Comparison of ENCODE assay signal across 8 cellular contexts in the genomic region with DNA sequence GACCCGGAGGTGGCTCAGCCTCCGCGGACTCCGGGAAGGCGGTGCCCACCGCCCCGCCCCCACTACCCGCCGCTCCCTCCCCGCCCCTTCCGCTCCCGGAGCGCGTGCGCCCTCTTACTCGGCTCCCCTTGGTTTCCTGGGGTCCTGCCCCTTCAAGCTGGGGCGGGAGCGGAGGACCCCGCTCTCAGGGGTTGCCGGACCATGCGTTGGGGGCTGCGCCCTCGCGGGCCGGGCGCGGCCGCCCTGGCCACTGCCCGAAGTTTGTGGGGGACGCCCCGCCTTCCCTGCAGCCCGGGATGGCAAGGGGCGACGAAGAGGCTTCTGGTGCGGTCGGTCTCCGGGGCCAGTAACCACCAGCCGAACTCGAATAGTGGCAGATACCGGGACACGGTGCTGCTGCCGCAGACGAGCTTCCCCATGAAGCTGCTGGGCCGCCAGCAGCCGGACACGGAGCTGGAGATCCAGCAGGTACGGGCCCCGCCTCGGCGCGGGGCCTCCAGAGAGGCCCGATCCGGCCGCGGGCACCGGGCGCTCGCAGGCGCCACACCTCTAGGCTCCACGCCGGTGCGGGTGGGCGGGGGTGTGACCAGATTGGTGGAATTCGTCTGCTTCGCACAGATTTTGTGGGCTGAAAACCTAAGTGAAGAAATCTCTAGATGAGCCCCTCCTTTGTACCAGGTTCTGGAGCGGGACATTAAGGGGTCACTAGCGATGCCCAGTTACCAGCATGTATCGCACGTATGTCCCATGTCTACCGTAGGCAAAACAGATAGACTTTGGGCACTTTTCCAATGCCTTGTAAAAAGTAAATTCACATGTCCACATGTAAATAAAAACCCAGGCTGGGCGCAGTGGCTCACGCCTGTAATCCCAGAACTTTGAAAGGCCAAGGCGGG. TPM values are rescaled to one million over a fixed set of nuclear protein-coding genes. Genes with fewer than 3 reads are reported as not detected.
A peak's percentile ranks its signal among the peaks of the same experiment; 100 is the strongest.
DNase-seq lines count a peak whose midpoint lies in the region; ATAC-seq and TF ChIP-seq lines count a peak whose summit lies in the region.

TSS of gene IARS2 (plus strand) at position 117 of the 896 bp plus-strand sequence. CDS start at position 202, 85 bp downstream.

- H4K20me1 ChIP-seq in neural cell (ENCODE audit: insufficient read depth) = no peaks in the 10 kb centered on the region

- intact Hi-C loops in activated T-helper 2 cell treated with anti-CD3 and anti-CD28 coated beads, Interferon-gamma antibody, Interleukin-2, Interleukin-4, amounts not matched to agents 10 μg/mL and 5 μg/mL and 100 μg/mL, durations not matched to agents 14 hours and 24 hours and 36 hours (cut with micrococcal nuclease) = loop anchor here (1.0 to 2.0 kb wide), 2 partner anchors 48 to 103 kb away; partner anchors contain the start of gene EPRS1

- H3K9ac ChIP-seq in neural cell (ENCODE audit: low read length) = peak within 1 kb of the TSS; percentile 81

- no peaks in the 10 kb centered on the region for H3K9me2 ChIP-seq in neural cell (ENCODE audit: insufficient read depth, low read length)

- ATAC-seq in GM21515 (IDR thresholded peaks at IDR 0.05; ENCODE audit: unreplicated experiment) = peak; percentile 60
- peak; percentile 83 for ATAC-seq in stimulated activated naive CD8-positive, alpha-beta T cell treated with anti-CD3 and anti-CD28 coated beads, Interleukin-15, amount 100 ng/mL, for 72 hours

- TF ChIP-seq RAD21 in neural cell (conservative IDR thresholded peaks at IDR 0.05) = no peak

- peak within 1 kb of the TSS; percentile 86 for H3K4me3 ChIP-seq in fibroblast of the aortic adventitia (ENCODE audit: low read depth, low read length)
- peak within 1 kb of the TSS; percentile 99 for H3K4me3 ChIP-seq in neural cell (ENCODE audit: low read length)

- H3K79me2 ChIP-seq in neural cell (replicated peaks; ENCODE audit: insufficient read depth, low read length) = peaks cover 22% of the 10 kb centered on the region

- H3K4me1 Mint-ChIP-seq in activated T-helper 2 cell treated with anti-CD3 and anti-CD28 coated beads, Interferon-gamma antibody, Interleukin-2, Interleukin-4, amounts not matched to agents 10 μg/mL and 5 μg/mL and 100 μg/mL, durations not matched to agents 14 hours and 24 hours and 36 hours (ENCODE audit: low read depth) = peaks cover 15% of the 10 kb centered on the region
- peaks cover 24% of the 10 kb centered on the region for H3K4me1 Mint-ChIP-seq in stimulated activated naive CD8-positive, alpha-beta T cell treated with anti-CD3 and anti-CD28 coated beads, Interleukin-15, amount 100 ng/mL, for 72 hours

- H3K27ac ChIP-seq in neural cell (ENCODE audit: low read length) = peak within 1 kb of the TSS; percentile 59

- DNase-seq in DMS153 (lab: John Stamatoyannopoulos, UW) = peak; percentile 77
- peak; percentile 79 for DNase-seq in HuH-7.5 (ENCODE audit: low spot score)
- DNase-seq in RPMI7951 (ENCODE audit: low read depth) = peak; percentile 80
- DNase-seq in activated T-helper 2 cell treated with anti-CD3 and anti-CD28 coated beads, Interferon-gamma antibody, Interleukin-2, Interleukin-4, amounts not matched to agents 10 μg/mL and 5 μg/mL and 100 μg/mL, durations not matched to agents 14 hours and 24 hours and 36 hours (ENCODE audit: low spot score) = peak; percentile 84
- peak; percentile 69 for DNase-seq in fibroblast of the aortic adventitia (ENCODE audit: low read depth)
- peak; percentile 88 to 92 for DNase-seq in stimulated activated naive CD8-positive, alpha-beta T cell treated with anti-CD3 and anti-CD28 coated beads, Interleukin-15, amount 100 ng/mL, for 72 hours

- H3F3A ChIP-seq in neural cell (ENCODE audit: insufficient read depth, low read length, poor library complexity, severe bottlenecking) = no peaks in the 10 kb centered on the region

- peak within 1 kb of the TSS; percentile 63 for H3K4me3 Mint-ChIP-seq in activated T-helper 2 cell treated with anti-CD3 and anti-CD28 coated beads, Interferon-gamma antibody, Interleukin-2, Interleukin-4, amounts not matched to agents 10 μg/mL and 5 μg/mL and 100 μg/mL, durations not matched to agents 14 hours and 24 hours and 36 hours (ENCODE audit: low read depth)
- peak within 1 kb of the TSS; percentile 75 to 77 for H3K4me3 Mint-ChIP-seq in stimulated activated naive CD8-positive, alpha-beta T cell treated with anti-CD3 and anti-CD28 coated beads, Interleukin-15, amount 100 ng/mL, for 72 hours

- peak; percentile 26 for TF ChIP-seq EP300 in neural cell (conservative IDR thresholded peaks at IDR 0.05; ENCODE audit: poor library complexity, severe bottlenecking)

- H3K27me3 Mint-ChIP-seq in activated T-helper 2 cell treated with anti-CD3 and anti-CD28 coated beads, Interferon-gamma antibody, Interleukin-2, Interleukin-4, amounts not matched to agents 10 μg/mL and 5 μg/mL and 100 μg/mL, durations not matched to agents 14 hours and 24 hours and 36 hours (ENCODE audit: low read depth) = no peaks in the 10 kb centered on the region
- no peaks in the 10 kb centered on the region for H3K27me3 Mint-ChIP-seq in stimulated activated naive CD8-positive, alpha-beta T cell treated with anti-CD3 and anti-CD28 coated beads, Interleukin-15, amount 100 ng/mL, for 72 hours

- H3K9me3 ChIP-seq in neural cell (ENCODE audit: low read length) = no peaks in the 10 kb centered on the region

- no peaks in the 10 kb centered on the region for H3K9me3 Mint-ChIP-seq in activated T-helper 2 cell treated with anti-CD3 and anti-CD28 coated beads, Interferon-gamma antibody, Interleukin-2, Interleukin-4, amounts not matched to agents 10 μg/mL and 5 μg/mL and 100 μg/mL, durations not matched to agents 14 hours and 24 hours and 36 hours
- H3K9me3 Mint-ChIP-seq in stimulated activated naive CD8-positive, alpha-beta T cell treated with anti-CD3 and anti-CD28 coated beads, Interleukin-15, amount 100 ng/mL, for 72 hours = no peaks in the 10 kb centered on the region

- no peak for TF ChIP-seq CTCF in fibroblast of the aortic adventitia (IDR thresholded peaks at IDR 0.05; ENCODE audit: insufficient read depth, low read length)
- no peak for TF ChIP-seq CTCF in neural cell (IDR thresholded peaks at IDR 0.05; ENCODE audit: poor library complexity, severe bottlenecking)

- no peaks in the 10 kb centered on the region for H3K27me3 ChIP-seq in neural cell (ENCODE audit: insufficient read depth, low read depth, low read length)

- no peaks in the 10 kb centered on the region for H3K36me3 ChIP-seq in neural cell (ENCODE audit: insufficient read depth, low read length)

- peak within 1 kb of the TSS; percentile 62 for H3K4me2 ChIP-seq in neural cell (ENCODE audit: low read length)

- peak within 1 kb of the TSS; percentile 52 for H3K27ac Mint-ChIP-seq in activated T-helper 2 cell treated with anti-CD3 and anti-CD28 coated beads, Interferon-gamma antibody, Interleukin-2, Interleukin-4, amounts not matched to agents 10 μg/mL and 5 μg/mL and 100 μg/mL, durations not matched to agents 14 hours and 24 hours and 36 hours
- peak within 1 kb of the TSS; percentile 6 to 40 for H3K27ac Mint-ChIP-seq in stimulated activated naive CD8-positive, alpha-beta T cell treated with anti-CD3 and anti-CD28 coated beads, Interleukin-15, amount 100 ng/mL, for 72 hours

- H3K36me3 Mint-ChIP-seq in activated T-helper 2 cell treated with anti-CD3 and anti-CD28 coated beads, Interferon-gamma antibody, Interleukin-2, Interleukin-4, amounts not matched to agents 10 μg/mL and 5 μg/mL and 100 μg/mL, durations not matched to agents 14 hours and 24 hours and 36 hours (ENCODE audit: low read depth) = peaks cover 23% of the 10 kb centered on the region

- peak within 1 kb of the TSS; percentile 82 for H2AFZ ChIP-seq in neural cell (ENCODE audit: low read depth, low read length)

TF ChIP-seq in neural cell, 6 proteins besides CTCF, POLR2A, EP300 and RAD21:
- TF ChIP-seq MXI1 (conservative IDR thresholded peaks at IDR 0.05; ENCODE audit: poor library complexity, severe bottlenecking) (peak; percentile 84), EZH2 (IDR thresholded peaks at IDR 0.05; ENCODE audit: borderline replicate concordance, insufficient read depth, low read length, poor library complexity, severe bottlenecking) (no peak), SMC3 (conservative IDR thresholded peaks at IDR 0.05; ENCODE audit: poor library complexity) (peak; percentile 24), TAF1 (IDR thresholded peaks at IDR 0.05; ENCODE audit: low read depth) (peak; percentile 31), POLR2AphosphoS5 (IDR thresholded peaks at IDR 0.05) (peak; percentile 67)
- TF ChIP-seq, protein P1, sequence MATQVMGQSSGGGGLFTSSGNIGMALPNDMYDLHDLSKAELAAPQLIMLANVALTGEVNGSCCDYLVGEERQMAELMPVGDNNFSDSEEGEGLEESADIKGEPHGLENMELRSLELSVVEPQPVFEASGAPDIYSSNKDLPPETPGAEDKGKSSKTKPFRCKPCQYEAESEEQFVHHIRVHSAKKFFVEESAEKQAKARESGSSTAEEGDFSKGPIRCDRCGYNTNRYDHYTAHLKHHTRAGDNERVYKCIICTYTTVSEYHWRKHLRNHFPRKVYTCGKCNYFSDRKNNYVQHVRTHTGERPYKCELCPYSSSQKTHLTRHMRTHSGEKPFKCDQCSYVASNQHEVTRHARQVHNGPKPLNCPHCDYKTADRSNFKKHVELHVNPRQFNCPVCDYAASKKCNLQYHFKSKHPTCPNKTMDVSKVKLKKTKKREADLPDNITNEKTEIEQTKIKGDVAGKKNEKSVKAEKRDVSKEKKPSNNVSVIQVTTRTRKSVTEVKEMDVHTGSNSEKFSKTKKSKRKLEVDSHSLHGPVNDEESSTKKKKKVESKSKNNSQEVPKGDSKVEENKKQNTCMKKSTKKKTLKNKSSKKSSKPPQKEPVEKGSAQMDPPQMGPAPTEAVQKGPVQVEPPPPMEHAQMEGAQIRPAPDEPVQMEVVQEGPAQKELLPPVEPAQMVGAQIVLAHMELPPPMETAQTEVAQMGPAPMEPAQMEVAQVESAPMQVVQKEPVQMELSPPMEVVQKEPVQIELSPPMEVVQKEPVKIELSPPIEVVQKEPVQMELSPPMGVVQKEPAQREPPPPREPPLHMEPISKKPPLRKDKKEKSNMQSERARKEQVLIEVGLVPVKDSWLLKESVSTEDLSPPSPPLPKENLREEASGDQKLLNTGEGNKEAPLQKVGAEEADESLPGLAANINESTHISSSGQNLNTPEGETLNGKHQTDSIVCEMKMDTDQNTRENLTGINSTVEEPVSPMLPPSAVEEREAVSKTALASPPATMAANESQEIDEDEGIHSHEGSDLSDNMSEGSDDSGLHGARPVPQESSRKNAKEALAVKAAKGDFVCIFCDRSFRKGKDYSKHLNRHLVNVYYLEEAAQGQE (IDR thresholded peaks at IDR 0.05; ENCODE audit: borderline replicate concordance) = no peak

RNA-seq across cellular contexts. Expression of gene IARS2, which starts in this region (rescaled TPM):
- 77.2 and 81.0 TPM in 2 replicates for total RNA-seq in RPMI7951 (2014; rRNA removed; shearing (Covaris generic))
- 87.8 and 89.1 TPM in 2 replicates for total RNA-seq in activated T-helper 2 cell treated with anti-CD3 and anti-CD28 coated beads, Interferon-gamma antibody, Interleukin-2, Interleukin-4, amounts not matched to agents 10 μg/mL and 5 μg/mL and 100 μg/mL, durations not matched to agents 14 hours and 24 hours and 36 hours
- 89.4 and 132 TPM in 2 replicates for total RNA-seq in fibroblast of the aortic adventitia (ENCODE audit: low replicate concordance)
- 58.8 and 59.2 TPM in 2 replicates for polyA plus RNA-seq in neural cell
- polyA minus RNA-seq in neural cell = 61.4 and 66.1 TPM in 2 replicates

Comparison
In these comparisons a context has a peak if more than half of its experiments do, and no peak if none do; other contexts are left out.
1. Peak in every context shown above with its lines: DNase-seq, ATAC-seq, H3K4me3 ChIP-seq and H3K27ac ChIP-seq.